Comparison of ENCODE assay signal across 34 cellular contexts in the genomic region with DNA sequence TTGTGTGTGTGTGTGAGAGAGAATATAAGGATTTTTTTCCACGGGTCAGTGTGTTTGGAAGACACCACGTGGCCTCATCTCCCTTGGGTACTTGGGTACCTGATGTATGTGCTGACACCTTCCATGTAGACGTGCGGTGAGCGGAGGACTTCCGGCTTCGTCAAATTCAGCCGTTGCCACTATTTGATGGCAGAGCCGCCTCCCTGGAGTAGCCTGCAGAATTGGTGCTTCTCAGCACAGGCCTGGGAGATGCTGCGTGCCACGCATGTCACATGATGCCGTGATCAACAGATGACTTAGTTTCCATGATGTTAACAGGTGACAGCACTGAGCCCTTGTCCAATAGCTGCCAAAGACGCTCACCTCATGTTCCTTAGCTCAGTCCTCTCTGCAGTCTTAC.
"Had no signal": no experiment of that assay in that cellular context is flagged by ENCODE, and none has a peak within 500 bp of the region (broad histone marks: within the 10 kb centered on the region; RNA-seq: fewer than 3 reads in every experiment).

No MANE protein-coding gene starts in this region.

- DNase-seq: activated B cell treated with CpG ODN at 0.5 μM for 24 hours; activated CD4-positive, alpha-beta memory T cell treated with anti-CD3 and anti-CD28 coated beads for 36 hours; activated CD4-positive, alpha-beta T cell treated with anti-CD3 and anti-CD28 coated beads for 48 hours; activated CD8-positive, alpha-beta memory T cell treated with anti-CD3 and anti-CD28 coated beads, Interleukin-2, amount 10 ng/mL, durations not matched to agents 7 days and 5 days; activated CD8-positive, alpha-beta memory T cell treated with anti-CD3 and anti-CD28 coated beads, Interleukin-2, amount 50 U/mL, for 4 hours; activated CD8-positive, alpha-beta T cell treated with anti-CD3 and anti-CD28 coated beads, Interleukin-2, amount 10 ng/mL, durations not matched to agents 7 days and 5 days; activated effector memory CD4-positive, alpha-beta T cell treated with anti-CD3 and anti-CD28 coated beads, Interleukin-2, amount 50 U/mL, for 16 hours; activated naive CD4-positive, alpha-beta T cell treated with anti-CD3 and anti-CD28 coated beads for 36 hours; activated naive CD8-positive, alpha-beta T cell treated with anti-CD3 and anti-CD28 coated beads for 36 hours; activated naive CD8-positive, alpha-beta T cell treated with anti-CD3 and anti-CD28 coated beads, Interleukin-2, amount 50 U/mL, for 24 hours; activated T-cell treated with anti-CD3 and anti-CD28 coated beads, Interleukin-2, amount 50 U/mL, for 1 hour; activated T-cell treated with anti-CD3 and anti-CD28 coated beads, Interleukin-2, amount 50 U/mL, for 48 hours; effector CD8-positive, alpha-beta T cell; esophagus squamous epithelium; foreskin melanocyte; heart right ventricle; T-helper 1 cell; T-helper 17 cell; T1000; WERI-Rb-1 had no signal

- H3K27ac ChIP-seq: ascending aorta, breast epithelium, cardiac muscle cell, epithelial cell of prostate, esophagus squamous epithelium, gastroesophageal sphincter, heart right ventricle, WERI-Rb-1 had no signal

- H3K9me3 ChIP-seq: ascending aorta, breast epithelium, esophagus squamous epithelium, gastroesophageal sphincter, heart right ventricle had no signal

- H3K4me3 Mint-ChIP-seq: activated B cell treated with CpG ODN at 0.5 μM for 24 hours; activated CD4-positive, alpha-beta memory T cell treated with anti-CD3 and anti-CD28 coated beads for 36 hours; activated CD8-positive, alpha-beta memory T cell treated with anti-CD3 and anti-CD28 coated beads, Interleukin-2, amount 10 ng/mL, durations not matched to agents 7 days and 5 days; activated CD8-positive, alpha-beta T cell treated with anti-CD3 and anti-CD28 coated beads, Interleukin-2, amount 10 ng/mL, durations not matched to agents 7 days and 5 days; activated naive CD4-positive, alpha-beta T cell treated with anti-CD3 and anti-CD28 coated beads for 36 hours; activated naive CD4-positive, alpha-beta T cell treated with anti-CD3 and anti-CD28 coated beads, Interleukin-2, amount 50 U/mL, for 24 hours; activated naive CD8-positive, alpha-beta T cell treated with anti-CD3 and anti-CD28 coated beads for 36 hours; activated naive CD8-positive, alpha-beta T cell treated with anti-CD3 and anti-CD28 coated beads, Interleukin-2, amount 50 U/mL, for 24 hours; activated T-helper 1 cell treated with anti-CD3 and anti-CD28 coated beads, Interleukin-12 subunit alpha, Interleukin-12 subunit beta, Interleukin-2, Interleukin-4 antibody, amounts not matched to agents 30 ng/mL and 10 ng/mL and 1 ng/mL, durations not matched to agents 14 hours and 24 hours and 36 hours; brain; central memory CD8-positive, alpha-beta T cell; T-helper 17 cell; T-helper 2 cell treated with Interferon-gamma antibody and Interleukin-4, amounts not matched to agents 5 μg/mL and 100 μg/mL, for 36 hours had no signal

- H3K4me1 Mint-ChIP-seq: activated B cell treated with CpG ODN at 0.5 μM for 24 hours; activated CD8-positive, alpha-beta memory T cell treated with anti-CD3 and anti-CD28 coated beads, Interleukin-2, amount 10 ng/mL, durations not matched to agents 7 days and 5 days; activated naive CD4-positive, alpha-beta T cell treated with anti-CD3 and anti-CD28 coated beads, Interleukin-2, amount 50 U/mL, for 24 hours; activated naive CD8-positive, alpha-beta T cell treated with anti-CD3 and anti-CD28 coated beads for 36 hours; activated naive CD8-positive, alpha-beta T cell treated with anti-CD3 and anti-CD28 coated beads, Interleukin-2, amount 50 U/mL, for 24 hours; central memory CD8-positive, alpha-beta T cell; T-helper 17 cell had no signal

- H3K36me3 Mint-ChIP-seq: activated CD4-positive, alpha-beta memory T cell treated with anti-CD3 and anti-CD28 coated beads for 36 hours; activated CD8-positive, alpha-beta memory T cell treated with anti-CD3 and anti-CD28 coated beads, Interleukin-2, amount 10 ng/mL, durations not matched to agents 7 days and 5 days; activated naive CD4-positive, alpha-beta T cell treated with anti-CD3 and anti-CD28 coated beads, Interleukin-2, amount 50 U/mL, for 24 hours; activated naive CD8-positive, alpha-beta T cell treated with anti-CD3 and anti-CD28 coated beads for 36 hours; brain had no signal

- H3K27me3 ChIP-seq: ascending aorta, cardiac muscle cell had no signal

- H3K4me1 ChIP-seq: ascending aorta, breast epithelium, esophagus squamous epithelium, gastroesophageal sphincter, heart right ventricle had no signal

- H3K27me3 Mint-ChIP-seq: activated B cell treated with CpG ODN at 0.5 μM for 24 hours; activated CD4-positive, alpha-beta memory T cell treated with anti-CD3 and anti-CD28 coated beads for 36 hours; activated CD8-positive, alpha-beta memory T cell treated with anti-CD3 and anti-CD28 coated beads, Interleukin-2, amount 10 ng/mL, durations not matched to agents 7 days and 5 days; activated naive CD4-positive, alpha-beta T cell treated with anti-CD3 and anti-CD28 coated beads, Interleukin-2, amount 50 U/mL, for 24 hours; activated naive CD8-positive, alpha-beta T cell treated with anti-CD3 and anti-CD28 coated beads for 36 hours; activated naive CD8-positive, alpha-beta T cell treated with anti-CD3 and anti-CD28 coated beads, Interleukin-2, amount 50 U/mL, for 24 hours; brain; central memory CD8-positive, alpha-beta T cell had no signal

- FAIRE-seq: colon, endometrium, endothelial cell of umbilical vein had no signal

- H3K9me3 Mint-ChIP-seq: activated CD4-positive, alpha-beta memory T cell treated with anti-CD3 and anti-CD28 coated beads for 36 hours; activated naive CD4-positive, alpha-beta T cell treated with anti-CD3 and anti-CD28 coated beads for 36 hours; activated naive CD4-positive, alpha-beta T cell treated with anti-CD3 and anti-CD28 coated beads, Interleukin-2, amount 50 U/mL, for 24 hours; activated naive CD8-positive, alpha-beta T cell treated with anti-CD3 and anti-CD28 coated beads for 36 hours; activated naive CD8-positive, alpha-beta T cell treated with anti-CD3 and anti-CD28 coated beads, Interleukin-2, amount 50 U/mL, for 24 hours; activated T-helper 1 cell treated with anti-CD3 and anti-CD28 coated beads, Interleukin-12 subunit alpha, Interleukin-12 subunit beta, Interleukin-2, Interleukin-4 antibody, amounts not matched to agents 30 ng/mL and 10 ng/mL and 1 ng/mL, durations not matched to agents 14 hours and 24 hours and 36 hours; activated T-helper 2 cell treated with anti-CD3 and anti-CD28 coated beads, Interferon-gamma antibody, Interleukin-2, Interleukin-4, amounts not matched to agents 10 μg/mL and 5 μg/mL and 100 μg/mL, durations not matched to agents 14 hours and 24 hours and 36 hours; brain; central memory CD8-positive, alpha-beta T cell; T-helper 2 cell treated with Interferon-gamma antibody and Interleukin-4, amounts not matched to agents 5 μg/mL and 100 μg/mL, for 36 hours had no signal

- H3K27ac Mint-ChIP-seq: activated B cell treated with CpG ODN at 0.5 μM for 24 hours; activated CD4-positive, alpha-beta memory T cell treated with anti-CD3 and anti-CD28 coated beads for 36 hours; activated CD8-positive, alpha-beta memory T cell treated with anti-CD3 and anti-CD28 coated beads, Interleukin-2, amount 10 ng/mL, durations not matched to agents 7 days and 5 days; activated CD8-positive, alpha-beta T cell treated with anti-CD3 and anti-CD28 coated beads, Interleukin-2, amount 10 ng/mL, durations not matched to agents 7 days and 5 days; activated naive CD4-positive, alpha-beta T cell treated with anti-CD3 and anti-CD28 coated beads for 36 hours; activated naive CD4-positive, alpha-beta T cell treated with anti-CD3 and anti-CD28 coated beads, Interleukin-2, amount 50 U/mL, for 24 hours; activated naive CD8-positive, alpha-beta T cell treated with anti-CD3 and anti-CD28 coated beads for 36 hours; activated naive CD8-positive, alpha-beta T cell treated with anti-CD3 and anti-CD28 coated beads, Interleukin-2, amount 50 U/mL, for 24 hours; activated T-helper 1 cell treated with anti-CD3 and anti-CD28 coated beads, Interleukin-12 subunit alpha, Interleukin-12 subunit beta, Interleukin-2, Interleukin-4 antibody, amounts not matched to agents 30 ng/mL and 10 ng/mL and 1 ng/mL, durations not matched to agents 14 hours and 24 hours and 36 hours; activated T-helper 2 cell treated with anti-CD3 and anti-CD28 coated beads, Interferon-gamma antibody, Interleukin-2, Interleukin-4, amounts not matched to agents 10 μg/mL and 5 μg/mL and 100 μg/mL, durations not matched to agents 14 hours and 24 hours and 36 hours; T-helper 17 cell; T-helper 2 cell treated with Interferon-gamma antibody and Interleukin-4, amounts not matched to agents 5 μg/mL and 100 μg/mL, for 36 hours had no signal

- H3K4me3 ChIP-seq: ascending aorta, breast epithelium, cardiac muscle cell, esophagus squamous epithelium, gastroesophageal sphincter, heart right ventricle had no signal

- H3K36me3 ChIP-seq: ascending aorta, breast epithelium, cardiac muscle cell, esophagus squamous epithelium, gastroesophageal sphincter, heart right ventricle, WERI-Rb-1 had no signal
